17 cellular contexts compared by ENCODE assay signal in genomic region chr3:59368887-59369286, GRCh38.
"Had no signal": no experiment of that assay in that cellular context is flagged by ENCODE, and none has a peak within 500 bp of the region (broad histone marks: within the 10 kb centered on the region; RNA-seq: fewer than 3 reads in every experiment).

No MANE protein-coding gene starts in this region.

- H3K27ac ChIP-seq: colonic mucosa, suprapubic skin, upper lobe of left lung had no signal

- H3K27me3 Mint-ChIP-seq: activated naive CD8-positive, alpha-beta T cell had no signal

- H3K4me3 Mint-ChIP-seq: activated CD4-positive, alpha-beta memory T cell treated with anti-CD3 and anti-CD28 coated beads, Interleukin-2, amount 10 ng/mL, durations not matched to agents 7 days and 5 days; activated naive CD8-positive, alpha-beta T cell; activated T-cell treated with anti-CD3 and anti-CD28 coated beads, Interleukin-2, amount 50 U/mL, for 4 hours; naive thymus-derived CD8-positive, alpha-beta T cell had no signal

- H3K36me3 ChIP-seq: colonic mucosa, suprapubic skin, upper lobe of left lung had no signal

- H3K4me3 ChIP-seq: colonic mucosa, suprapubic skin, upper lobe of left lung had no signal

- H3K9me3 ChIP-seq: colonic mucosa, suprapubic skin, upper lobe of left lung had no signal

- FAIRE-seq: endometrium, kidney had no signal

- H3K27me3 ChIP-seq: colonic mucosa, suprapubic skin, upper lobe of left lung had no signal

- ATAC-seq: activated T-cell treated with anti-CD3 and anti-CD28 coated beads, Interleukin-2, amount 50 U/mL, for 4 hours; naive thymus-derived CD8-positive, alpha-beta T cell; stimulated activated naive CD8-positive, alpha-beta T cell treated with anti-CD3 and anti-CD28 coated beads, Interleukin-15, Interleukin-2, amounts not matched to agents 100 U/mL and 50 U/mL, for 24 hours had no signal

- H3K9me3 Mint-ChIP-seq: activated T-cell treated with anti-CD3 and anti-CD28 coated beads, Interleukin-2, amount 50 U/mL, for 4 hours; naive thymus-derived CD8-positive, alpha-beta T cell had no signal

- DNase-seq: activated CD4-positive, alpha-beta memory T cell treated with anti-CD3 and anti-CD28 coated beads, Interleukin-2, amount 10 ng/mL, durations not matched to agents 7 days and 5 days; activated CD4-positive, alpha-beta T cell treated with anti-CD3 and anti-CD28 coated beads for 4 hours; activated gamma-delta T cell treated with Interleukin-2 at 50 U/mL for 16 hours; activated T-cell treated with anti-CD3 and anti-CD28 coated beads, Interleukin-2, amount 50 U/mL, for 4 hours; amniotic stem cell; colonic mucosa; kidney; mesenchymal stem cell; naive thymus-derived CD8-positive, alpha-beta T cell; nucleus accumbens; posterior cingulate gyrus; stimulated activated CD4-positive, alpha-beta T cell treated with anti-CD3 and anti-CD28 coated beads, Interleukin-4, amount 100 ng/mL, for 24 hours; stimulated activated naive CD8-positive, alpha-beta T cell treated with anti-CD3 and anti-CD28 coated beads, Interleukin-15, Interleukin-2, amounts not matched to agents 100 U/mL and 50 U/mL, for 24 hours; upper lobe of left lung had no signal

- H3K27ac Mint-ChIP-seq: activated CD4-positive, alpha-beta memory T cell treated with anti-CD3 and anti-CD28 coated beads, Interleukin-2, amount 10 ng/mL, durations not matched to agents 7 days and 5 days; activated naive CD8-positive, alpha-beta T cell had no signal

- H3K4me1 ChIP-seq: colonic mucosa, suprapubic skin, upper lobe of left lung had no signal
